Comparison of ENCODE assay signal across 4 cellular contexts in genomic region chr1:201589186-201589585, GRCh38.
A peak's percentile ranks its signal among the peaks of the same experiment; 100 is the strongest.
TF ChIP-seq lines count a peak whose summit lies in the region.

No MANE protein-coding gene starts in this region.

TF ChIP-seq in HEK293, 187 proteins besides CTCF, POLR2A, EP300 and RAD21:
- TF ChIP-seq ZNF660 (tag by site-specific recombination; IDR thresholded peaks at IDR 0.05) (no peak), KLF1 (tag by site-specific recombination; IDR thresholded peaks at IDR 0.05) (no peak), ZNF664 (tag by site-specific recombination; IDR thresholded peaks at IDR 0.05) (peak; percentile 71; the same call in 1 of the 2 replicates)

TF ChIP-seq in K562, 482 proteins besides CTCF, POLR2A, EP300 and RAD21:
- TF ChIP-seq BCL6 (CRISPR knock-in tag; IDR thresholded peaks at IDR 0.05): no peak
- peak; percentile 98 for TF ChIP-seq RBM25 (IDR thresholded peaks at IDR 0.05; ENCODE audit: low read depth, low read length, severe bottlenecking)
- TF ChIP-seq ZNF280B (CRISPR knock-in tag; IDR thresholded peaks at IDR 0.05): no peak
- TF ChIP-seq SMARCA5 (IDR thresholded peaks at IDR 0.05): peak; percentile 54; the same call in 1 of the 2 replicates
- peak; percentile 38 to 57; a peak in 2 of 4 replicates for TF ChIP-seq KDM1A (IDR thresholded peaks at IDR 0.05)
- peak; percentile 92 for TF ChIP-seq BCOR (IDR thresholded peaks at IDR 0.05)

TF ChIP-seq in H1, 55 proteins besides CTCF, POLR2A, EP300 and RAD21:
- no peak for TF ChIP-seq FOSL1 (IDR thresholded peaks at IDR 0.05; ENCODE audit: insufficient read depth, low read depth, low read length)
- TF ChIP-seq BCL11A (IDR thresholded peaks at IDR 0.05; ENCODE audit: low read depth in 2 of 2, low read length in 2 of 2): no peak
- TF ChIP-seq BACH1 (IDR thresholded peaks at IDR 0.05; ENCODE audit: low read length): no peak
- TF ChIP-seq POU5F1 (IDR thresholded peaks at IDR 0.05; ENCODE audit: low read depth, low read length): no peak
- TF ChIP-seq SIRT6 (IDR thresholded peaks at IDR 0.05; ENCODE audit: low read length): no peak
- no peak for TF ChIP-seq KDM4A (IDR thresholded peaks at IDR 0.05; ENCODE audit: low read depth, low read length, severe bottlenecking)
- TF ChIP-seq SP4 (IDR thresholded peaks at IDR 0.05; ENCODE audit: low read length): no peak
- TF ChIP-seq CHD7 (IDR thresholded peaks at IDR 0.05; ENCODE audit: insufficient replicate concordance, low read length): no peak
- no peak for TF ChIP-seq SRF (IDR thresholded peaks at IDR 0.05; ENCODE audit: low read depth, low read length)
- TF ChIP-seq BRCA1 (IDR thresholded peaks at IDR 0.05; ENCODE audit: low read depth, low read length): no peak
- no peak for TF ChIP-seq ASH2L (IDR thresholded peaks at IDR 0.05; ENCODE audit: low read length)
- no peak for TF ChIP-seq NANOG (IDR thresholded peaks at IDR 0.05; ENCODE audit: insufficient read depth, low read depth, low read length, poor library complexity, severe bottlenecking)
- TF ChIP-seq NRF1 (IDR thresholded peaks at IDR 0.05; ENCODE audit: low read depth, low read length): no peak
- no peak for TF ChIP-seq RBBP5 (IDR thresholded peaks at IDR 0.05; ENCODE audit: borderline replicate concordance, low read depth, low read length)
- no peak for TF ChIP-seq SP1 (IDR thresholded peaks at IDR 0.05; ENCODE audit: low read depth, low read length)
- TF ChIP-seq YY1 (IDR thresholded peaks at IDR 0.05; ENCODE audit: low read depth, low read length): no peak

TF ChIP-seq in endothelial cell of umbilical vein, 7 proteins besides CTCF, POLR2A, EP300 and RAD21:
- TF ChIP-seq FOS (IDR thresholded peaks at IDR 0.05; ENCODE audit: borderline replicate concordance, insufficient read depth, low read length) (no peak), POLR2AphosphoS5 (IDR thresholded peaks at IDR 0.05; ENCODE audit: insufficient read depth, low read depth, low read length) (no peak), GATA2 (IDR thresholded peaks at IDR 0.05; ENCODE audit: insufficient read depth, insufficient read length, low read depth, low read length) (no peak), EZH2 (IDR thresholded peaks at IDR 0.05; ENCODE audit: borderline replicate concordance, low read depth, low read length, severe bottlenecking) (no peak), MYC (IDR thresholded peaks at IDR 0.05; ENCODE audit: low read depth, low read length) (no peak), JUN (IDR thresholded peaks at IDR 0.05; ENCODE audit: borderline replicate concordance, insufficient read depth, insufficient read length, low read depth) (no peak), MAX (IDR thresholded peaks at IDR 0.05; ENCODE audit: insufficient read depth, insufficient read length) (no peak)
